Comparison of ENCODE assay signal across 18 cellular contexts in genomic region chr2:238941262-238941792, GRCh38.
A peak's percentile ranks its signal among the peaks of the same experiment; 100 is the strongest.
DNase-seq lines count a peak whose midpoint lies in the region; ATAC-seq and TF ChIP-seq lines count a peak whose summit lies in the region.
"Had no signal": no experiment of that assay in that cellular context is flagged by ENCODE, and none has a peak within 500 bp of the region (broad histone marks: within the 10 kb centered on the region; RNA-seq: fewer than 3 reads in every experiment).

No MANE protein-coding gene starts in this region.

- H3K9me3 Mint-ChIP-seq in activated CD8-positive, alpha-beta memory T cell treated with anti-CD3 and anti-CD28 coated beads, Interleukin-2, amount 10 ng/mL, durations not matched to agents 7 days and 5 days (ENCODE audit: low read depth) = no peaks in the 10 kb centered on the region
- H3K9me3 Mint-ChIP-seq: IgD-negative memory B cell had no signal

- no peak for TF ChIP-seq EP300 in tibial nerve (IDR thresholded peaks at IDR 0.05)

- H2AK9ac ChIP-seq in IMR-90 (replicated peaks; ENCODE audit: low read depth, low read length, poor library complexity) = peak overlapping the region; percentile 31

- H3K4me3 Mint-ChIP-seq in activated CD8-positive, alpha-beta memory T cell treated with anti-CD3 and anti-CD28 coated beads, Interleukin-2, amount 10 ng/mL, durations not matched to agents 7 days and 5 days = no peak overlapping the region
- H3K4me3 Mint-ChIP-seq: IgD-negative memory B cell had no signal

- H3K56ac ChIP-seq in IMR-90 (ENCODE audit: extremely low read depth, insufficient read depth, low read length) = no peak overlapping the region

- no peaks in the 10 kb centered on the region for H4K20me1 ChIP-seq in IMR-90 (ENCODE audit: insufficient read depth, low read length)

- H3K4ac ChIP-seq in IMR-90 (ENCODE audit: low read depth, low read length) = peak overlapping the region; percentile 9; the same call in 1 of the 2 replicates

- in situ Hi-C loops in IMR-90 (cut with MboI; ENCODE audit: low sequenced_read_pairs) = no loop called here

- no peak for ATAC-seq in activated CD8-positive, alpha-beta memory T cell treated with anti-CD3 and anti-CD28 coated beads, Interleukin-2, amount 10 ng/mL, durations not matched to agents 7 days and 5 days
- no peak for ATAC-seq in IMR-90 (ENCODE audit: low read depth)
- ATAC-seq in HG02973 (IDR thresholded peaks at IDR 0.05; ENCODE audit: unreplicated experiment) = no peak

- H3K36me3 Mint-ChIP-seq in activated CD8-positive, alpha-beta memory T cell treated with anti-CD3 and anti-CD28 coated beads, Interleukin-2, amount 10 ng/mL, durations not matched to agents 7 days and 5 days = no peaks in the 10 kb centered on the region
- H3K36me3 Mint-ChIP-seq: IgD-negative memory B cell had no signal

- H3K27me3 ChIP-seq in IMR-90 (ENCODE audit: control insufficient read depth, insufficient read depth, low read length) (no peaks in the 10 kb centered on the region; the same call in 1 of the 2 replicates), tibial nerve (no peaks in the 10 kb centered on the region)
- H3K27me3 ChIP-seq: Peyer's patch had no signal

- H3K27ac ChIP-seq in IMR-90 (ENCODE audit: insufficient read depth, low read length) (no peak overlapping the region), tibial nerve (no peak overlapping the region)
- H3K27ac ChIP-seq: C4-2B, Peyer's patch had no signal

- no peak for TF ChIP-seq RAD21 in IMR-90 (IDR thresholded peaks at IDR 0.05; ENCODE audit: low read length)

- BruUV-seq in IMR-90 (replicated peaks; lab: Mats Ljungman, UMichigan) = no TSS peak

- no peak overlapping the region; the same call in 1 of the 2 replicates for H4K91ac ChIP-seq in IMR-90 (ENCODE audit: insufficient read depth, low read depth, low read length)

- peak; percentile 16 for DNase-seq in activated CD8-positive, alpha-beta memory T cell treated with anti-CD3 and anti-CD28 coated beads, Interleukin-2, amount 10 ng/mL, durations not matched to agents 7 days and 5 days
- no peak for DNase-seq in activated CD8-positive, alpha-beta memory T cell treated with anti-CD3 and anti-CD28 coated beads for 24 hours
- DNase-seq in IMR-90 (no peak), mesenteric fat pad (ENCODE audit: low spot score) (peak; percentile 39), tibial nerve (ENCODE audit: low spot score in 2 of 2) (peak; percentile 2 to 9), posterior cingulate gyrus (no peak), germinal center (ENCODE audit: low spot score) (no peak)
- DNase-seq: EL, GF-D8, MV-4-11, NCI-H1105 treated with DMSO at 0.1 percent for 48 hours, NCI-H2029 treated with DMSO at 0.1 percent for 48 hours, NCI-H2171, NCI-H526, Peyer's patch had no signal

- peak overlapping the region; percentile 28; the same call in 1 of the 2 replicates for H2AK5ac ChIP-seq in IMR-90 (ENCODE audit: low read depth, low read length)

- H3K36me3 ChIP-seq in IMR-90 (ENCODE audit: control insufficient read depth, insufficient read depth, low read length) (no peaks in the 10 kb centered on the region), tibial nerve (no peaks in the 10 kb centered on the region)
- H3K36me3 ChIP-seq: Peyer's patch had no signal

- no peak overlapping the region for H2AFZ ChIP-seq in IMR-90 (replicated peaks; ENCODE audit: low read length, poor library complexity)

- H3K4me1 ChIP-seq in IMR-90 (ENCODE audit: control insufficient read depth, insufficient read depth, low read length) (peaks cover 10% of the 10 kb centered on the region), tibial nerve (peaks cover 0 to 19% (median 8%) of the 10 kb centered on the region in 4 donors)
- H3K4me1 ChIP-seq: Peyer's patch had no signal

- TF ChIP-seq CTCF in IMR-90 (conservative IDR thresholded peaks at IDR 0.05; ENCODE audit: low read depth, low read length) (no peak), tibial nerve (IDR thresholded peaks at IDR 0.05) (no peak)

- H3K9ac ChIP-seq in IMR-90 (ENCODE audit: low read depth, low read length) = no peak overlapping the region

- H3K4me1 Mint-ChIP-seq in activated CD8-positive, alpha-beta memory T cell treated with anti-CD3 and anti-CD28 coated beads, Interleukin-2, amount 10 ng/mL, durations not matched to agents 7 days and 5 days = no peaks in the 10 kb centered on the region
- H3K4me1 Mint-ChIP-seq: IgD-negative memory B cell had no signal

- peaks cover 7% of the 10 kb centered on the region; the same call in 1 of the 2 replicates for H3K9me1 ChIP-seq in IMR-90 (ENCODE audit: insufficient read depth, low read length)

- no peak overlapping the region for H3K4me3 ChIP-seq in IMR-90 (ENCODE audit: insufficient read depth, low read depth, low read length)
- no peak overlapping the region for H3K4me3 ChIP-seq in tibial nerve
- H3K4me3 ChIP-seq: Peyer's patch had no signal

- dilution Hi-C loops in IMR-90 (cut with HindIII; ENCODE audit: low sequenced_read_pairs, unreplicated experiment) = no loop called here

- no peaks in the 10 kb centered on the region for H3K27me3 Mint-ChIP-seq in activated CD8-positive, alpha-beta memory T cell treated with anti-CD3 and anti-CD28 coated beads, Interleukin-2, amount 10 ng/mL, durations not matched to agents 7 days and 5 days

- H3K14ac ChIP-seq in IMR-90 (replicated peaks; ENCODE audit: low read depth, low read length) = no peak overlapping the region

- no peak overlapping the region for H3K4me2 ChIP-seq in IMR-90 (ENCODE audit: low read depth, low read length)

- H3K18ac ChIP-seq in IMR-90 (ENCODE audit: low read depth, low read length) = no peak overlapping the region

- POLR2A ChIA-PET in IMR-90 (lab: Charles Lee; ENCODE audit: unreplicated experiment) = no interaction called here

- intact Hi-C loops in IMR-90 (cut with micrococcal nuclease) = no loop called here
- intact Hi-C loops in posterior cingulate gyrus (cut with DNase I) = no loop called here

- TF ChIP-seq POLR2A in IMR-90 (IDR thresholded peaks at IDR 0.05; ENCODE audit: low read depth, low read length) = no peak
- TF ChIP-seq POLR2A in tibial nerve (IDR thresholded peaks at IDR 0.05) = no peak

- no peak overlapping the region for H4K5ac ChIP-seq in IMR-90 (ENCODE audit: low read depth, low read length)

- no peak overlapping the region for H3K27ac Mint-ChIP-seq in activated CD8-positive, alpha-beta memory T cell treated with anti-CD3 and anti-CD28 coated beads, Interleukin-2, amount 10 ng/mL, durations not matched to agents 7 days and 5 days

- WGBS in IMR-90 (ENCODE audit: extremely low coverage in 2 of 2, insufficient read length in 1 of 2), 2 experiments = 81% methylated on average over 3 of the region's 7 CpGs; no CpG with 5 or more reads in 1 of the 2 experiments
- WGBS in tibial nerve, 2 donors = 76% methylated on average over 7 of the region's 7 CpGs

- H4K8ac ChIP-seq in IMR-90 (ENCODE audit: low read depth in 2 of 2, low read length in 2 of 2) = no peak overlapping the region

- CTCF ChIA-PET in activated CD8-positive, alpha-beta memory T cell treated with anti-CD3 and anti-CD28 coated beads, Interleukin-2, amount 10 ng/mL, durations not matched to agents 7 days and 5 days (lab: Charles Lee) = no interaction called here
- CTCF ChIA-PET in IMR-90 (lab: Yijun Ruan, JAX) = no interaction called here

- H3K79me1 ChIP-seq in IMR-90 (ENCODE audit: low read depth in 1 of 2, low read length in 2 of 2) = no peaks in the 10 kb centered on the region

- no peak overlapping the region for H2BK5ac ChIP-seq in IMR-90 (ENCODE audit: low read depth, low read length, poor library complexity, severe bottlenecking)

- H2BK120ac ChIP-seq in IMR-90 (ENCODE audit: low read depth, low read length) = no peak overlapping the region

- no peak overlapping the region for H2BK15ac ChIP-seq in IMR-90 (ENCODE audit: low read depth, low read length)

- H3K9me3 ChIP-seq in IMR-90 (ENCODE audit: control insufficient read depth, insufficient read depth, low read length) = no peaks in the 10 kb centered on the region
- H3K9me3 ChIP-seq in tibial nerve = no peaks in the 10 kb centered on the region
- H3K9me3 ChIP-seq: Peyer's patch had no signal

- 0 out of 2 replicates have a peak overlapping the region, but pooled peaks have one; percentile 15 for H3K23ac ChIP-seq in IMR-90 (ENCODE audit: low read depth, low read length)

- H2BK20ac ChIP-seq in IMR-90 (ENCODE audit: low read depth, low read length) = peak overlapping the region; percentile 38; the same call in 1 of the 2 replicates

TF ChIP-seq in IMR-90, 13 proteins besides CTCF, POLR2A, EP300 and RAD21:
- TF ChIP-seq, protein P1, sequence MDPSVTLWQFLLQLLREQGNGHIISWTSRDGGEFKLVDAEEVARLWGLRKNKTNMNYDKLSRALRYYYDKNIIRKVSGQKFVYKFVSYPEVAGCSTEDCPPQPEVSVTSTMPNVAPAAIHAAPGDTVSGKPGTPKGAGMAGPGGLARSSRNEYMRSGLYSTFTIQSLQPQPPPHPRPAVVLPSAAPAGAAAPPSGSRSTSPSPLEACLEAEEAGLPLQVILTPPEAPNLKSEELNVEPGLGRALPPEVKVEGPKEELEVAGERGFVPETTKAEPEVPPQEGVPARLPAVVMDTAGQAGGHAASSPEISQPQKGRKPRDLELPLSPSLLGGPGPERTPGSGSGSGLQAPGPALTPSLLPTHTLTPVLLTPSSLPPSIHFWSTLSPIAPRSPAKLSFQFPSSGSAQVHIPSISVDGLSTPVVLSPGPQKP (IDR thresholded peaks at IDR 0.05; ENCODE audit: borderline replicate concordance, low read depth, low read length) = no peak
- no peak for TF ChIP-seq NFE2L2 (IDR thresholded peaks at IDR 0.05; ENCODE audit: low read depth, low read length)
- no peak for TF ChIP-seq USF2 (IDR thresholded peaks at IDR 0.05; ENCODE audit: low read depth, low read length)
- TF ChIP-seq MAZ (IDR thresholded peaks at IDR 0.05; ENCODE audit: borderline replicate concordance, low read depth, low read length) = no peak
- no peak for TF ChIP-seq BHLHE40 (IDR thresholded peaks at IDR 0.05; ENCODE audit: low read depth, low read length)

Comparison
In these comparisons a context has a peak if more than half of its experiments do, and no peak if none do; other contexts are left out.
1. DNase-seq: peak in activated CD8-positive, alpha-beta memory T cell treated with anti-CD3 and anti-CD28 coated beads, Interleukin-2, amount 10 ng/mL, durations not matched to agents 7 days and 5 days (single experiment), mesenteric fat pad (single experiment) and tibial nerve (2 of 2); none in activated CD8-positive, alpha-beta memory T cell treated with anti-CD3 and anti-CD28 coated beads for 24 hours (single experiment), IMR-90 (single experiment), posterior cingulate gyrus (0 of 10) and germinal center (single experiment).